ENCODE assay signal across 21 cellular contexts in the genomic region with DNA sequence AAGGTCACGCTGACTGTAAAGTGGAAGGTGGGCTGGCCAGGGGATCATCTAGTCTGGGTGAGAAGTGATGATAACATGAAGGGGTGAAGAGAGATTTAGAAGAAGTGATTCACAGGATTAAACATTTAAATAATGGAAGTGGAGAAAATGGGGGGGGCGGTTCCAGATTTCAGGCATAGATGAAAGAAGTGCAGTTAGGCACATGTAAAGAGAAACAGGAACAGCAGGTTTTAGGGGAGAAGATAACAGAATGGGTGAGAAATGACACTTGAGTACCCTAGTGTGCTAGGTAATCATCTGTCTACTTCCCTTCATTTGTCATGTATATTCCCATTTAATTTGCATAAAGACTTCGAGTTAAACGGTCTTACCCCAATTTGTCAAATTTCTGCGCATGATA. TPM values are rescaled to one million over a fixed set of nuclear protein-coding genes. Genes with fewer than 3 reads are reported as not detected.
A peak's percentile ranks its signal among the peaks of the same experiment; 100 is the strongest.
DNase-seq lines count a peak whose midpoint lies in the region; FAIRE-seq and TF ChIP-seq lines count a peak whose summit lies in the region.
"Had no signal": no experiment of that assay in that cellular context is flagged by ENCODE, and none has a peak within 500 bp of the region (broad histone marks: within the 10 kb centered on the region; RNA-seq: fewer than 3 reads in every experiment).

No MANE protein-coding gene starts in this region.

- CTCF ChIA-PET in Calu3 (lab: Charles Lee) = interaction anchor here (0.5 to 0.6 kb wide), 3 partner anchors 18 to 1776 kb away, joined by 3 to 5 read pairs (median 3); no protein-coding TSS in a partner anchor

- H3K36me3 ChIP-seq in keratinocyte (ENCODE audit: control insufficient read depth in 2 of 2, extremely low read depth in 1 of 2, insufficient read depth in 2 of 2, low read length in 2 of 2) = peaks cover 10 to 19% of the 10 kb centered on the region in 2 experiments
- H3K36me3 ChIP-seq: pancreas, sigmoid colon had no signal

- no peak overlapping the region for H2AFZ ChIP-seq in keratinocyte (ENCODE audit: control insufficient read depth, low read length)

- H3K27me3 ChIP-seq in keratinocyte (ENCODE audit: control insufficient read depth, extremely low read depth, insufficient read depth, low read length) = no peaks in the 10 kb centered on the region
- H3K27me3 ChIP-seq: pancreas, sigmoid colon, upper lobe of right lung had no signal

- no peaks in the 10 kb centered on the region for H4K20me1 ChIP-seq in keratinocyte (ENCODE audit: control insufficient read depth, extremely low read depth, insufficient read depth, low read length)

- dilution Hi-C loops in keratinocyte (cut with MboI; ENCODE audit: extremely low pct_ligation_motif_present, low sequenced_read_pairs) = no loop called here

- no peaks in the 10 kb centered on the region for H3K9me3 ChIP-seq in keratinocyte (ENCODE audit: control insufficient read depth, low read depth, low read length)
- H3K9me3 ChIP-seq: pancreas, sigmoid colon, upper lobe of right lung had no signal

- H3K9me1 ChIP-seq in keratinocyte (ENCODE audit: control insufficient read depth, extremely low read depth, insufficient read depth, low read length) = peaks cover 2% of the 10 kb centered on the region

- peak overlapping the region; percentile 74 for H3K27ac ChIP-seq in keratinocyte (ENCODE audit: control insufficient read depth, insufficient read depth, low read length)
- H3K27ac ChIP-seq: coronary artery, pancreas, sigmoid colon, upper lobe of right lung, WERI-Rb-1 had no signal

- H3K79me2 ChIP-seq in keratinocyte (ENCODE audit: control insufficient read depth, insufficient read depth, low read length) = peaks cover 91% of the 10 kb centered on the region

- H3K9me3 Mint-ChIP-seq in Calu3 (ENCODE audit: low read depth, unreplicated experiment) = no peaks in the 10 kb centered on the region
- H3K9me3 Mint-ChIP-seq in activated T-helper 1 cell treated with anti-CD3 and anti-CD28 coated beads, Interleukin-12 subunit alpha, Interleukin-12 subunit beta, Interleukin-2, Interleukin-4 antibody, amounts not matched to agents 30 ng/mL and 10 ng/mL and 1 ng/mL, durations not matched to agents 14 hours and 24 hours and 36 hours = no peaks in the 10 kb centered on the region
- H3K9me3 Mint-ChIP-seq: naive B cell had no signal

- no TSS peak for BruUV-seq in Calu3 (replicated peaks; lab: Mats Ljungman, UMichigan)

- TF ChIP-seq CTCF in Calu3 (IDR thresholded peaks at IDR 0.05; ENCODE audit: unreplicated experiment) = no peak
- no peak for TF ChIP-seq CTCF in keratinocyte (optimal IDR thresholded peaks at IDR 0.05 in 1 of 3, IDR thresholded peaks at IDR 0.05 in 1 of 3, conservative IDR thresholded peaks at IDR 0.05 in 1 of 3; ENCODE audit: extremely low read depth in 1 of 3, insufficient read depth in 2 of 3, low read length in 3 of 3)

- intact Hi-C loops in Calu3 (cut with micrococcal nuclease; ENCODE audit: unreplicated experiment) = no loop called here
- intact Hi-C loops in activated T-helper 1 cell treated with anti-CD3 and anti-CD28 coated beads, Interleukin-12 subunit alpha, Interleukin-12 subunit beta, Interleukin-2, Interleukin-4 antibody, amounts not matched to agents 30 ng/mL and 10 ng/mL and 1 ng/mL, durations not matched to agents 14 hours and 24 hours and 36 hours (cut with micrococcal nuclease) = loop anchor here (5.0 kb wide), 2 partner anchors 39 to 114 kb away; no protein-coding TSS in a partner anchor

- H3K4me1 ChIP-seq in keratinocyte (ENCODE audit: control insufficient read depth, extremely low read depth, insufficient read depth, low read length) = peaks cover 73% of the 10 kb centered on the region

- H3K4me3 ChIP-seq in keratinocyte (ENCODE audit: control insufficient read depth in 2 of 3, extremely low read depth in 1 of 3, insufficient read depth in 2 of 3, low read depth in 1 of 3, low read length in 3 of 3) = no peak overlapping the region
- H3K4me3 ChIP-seq: coronary artery, pancreas, sigmoid colon, upper lobe of right lung had no signal

- peak overlapping the region; percentile 3 for H3K4me3 Mint-ChIP-seq in Calu3 (ENCODE audit: low read depth, unreplicated experiment)
- no peak overlapping the region for H3K4me3 Mint-ChIP-seq in activated T-helper 1 cell treated with anti-CD3 and anti-CD28 coated beads, Interleukin-12 subunit alpha, Interleukin-12 subunit beta, Interleukin-2, Interleukin-4 antibody, amounts not matched to agents 30 ng/mL and 10 ng/mL and 1 ng/mL, durations not matched to agents 14 hours and 24 hours and 36 hours
- H3K4me3 Mint-ChIP-seq: B cell, naive B cell had no signal

- H3K4me1 Mint-ChIP-seq in Calu3 (ENCODE audit: low read depth, unreplicated experiment) = peaks cover 22% of the 10 kb centered on the region
- peaks cover 15% of the 10 kb centered on the region for H3K4me1 Mint-ChIP-seq in activated T-helper 1 cell treated with anti-CD3 and anti-CD28 coated beads, Interleukin-12 subunit alpha, Interleukin-12 subunit beta, Interleukin-2, Interleukin-4 antibody, amounts not matched to agents 30 ng/mL and 10 ng/mL and 1 ng/mL, durations not matched to agents 14 hours and 24 hours and 36 hours (ENCODE audit: low read depth)
- H3K4me1 Mint-ChIP-seq: B cell, naive B cell had no signal

- DNase-seq in NCI-H2029 (lab: John Stamatoyannopoulos, UW) (peak; percentile 25), NCI-H2029 treated with DMSO at 0.1 percent for 48 hours (lab: John Stamatoyannopoulos, UW) (no peak), Calu3 (no peak), keratinocyte (ENCODE audit: low read depth, low spot score) (no peak), C1 segment of cervical spinal cord (lab: John Stamatoyannopoulos, UW) (no peak), HUDEP-2 (lab: John Stamatoyannopoulos, UW; ENCODE audit: unreplicated experiment in 76 of 76) (no peak), cerebellar cortex (ENCODE audit: low spot score) (no peak)
- no peak for DNase-seq in activated T-helper 1 cell treated with anti-CD3 and anti-CD28 coated beads, Interleukin-12 subunit alpha, Interleukin-12 subunit beta, Interleukin-2, Interleukin-4 antibody, amounts not matched to agents 30 ng/mL and 10 ng/mL and 1 ng/mL, durations not matched to agents 14 hours and 24 hours and 36 hours (ENCODE audit: low spot score)
- DNase-seq: Kasumi-1, naive B cell, NCI-H1092 treated with DMSO at 0.1 percent for 48 hours, NCI-H69, pancreas, sigmoid colon, upper lobe of right lung, WERI-Rb-1 had no signal

- H3K9ac ChIP-seq in keratinocyte (ENCODE audit: control insufficient read depth, extremely low read depth, insufficient read depth, low read length) = no peak overlapping the region

- peak overlapping the region; percentile 1 for H3K27ac Mint-ChIP-seq in Calu3 (ENCODE audit: unreplicated experiment)
- H3K27ac Mint-ChIP-seq in activated T-helper 1 cell treated with anti-CD3 and anti-CD28 coated beads, Interleukin-12 subunit alpha, Interleukin-12 subunit beta, Interleukin-2, Interleukin-4 antibody, amounts not matched to agents 30 ng/mL and 10 ng/mL and 1 ng/mL, durations not matched to agents 14 hours and 24 hours and 36 hours = peak overlapping the region; percentile 6
- H3K27ac Mint-ChIP-seq: B cell, naive B cell had no signal

- FAIRE-seq in keratinocyte (lab: Jason Lieb, UNC) = no peak
- FAIRE-seq: endometrium, islet of Langerhans, pancreas had no signal

- peaks cover 11% of the 10 kb centered on the region for H3K36me3 Mint-ChIP-seq in Calu3 (ENCODE audit: insufficient read depth, unreplicated experiment)
- peaks cover 11% of the 10 kb centered on the region for H3K36me3 Mint-ChIP-seq in activated T-helper 1 cell treated with anti-CD3 and anti-CD28 coated beads, Interleukin-12 subunit alpha, Interleukin-12 subunit beta, Interleukin-2, Interleukin-4 antibody, amounts not matched to agents 30 ng/mL and 10 ng/mL and 1 ng/mL, durations not matched to agents 14 hours and 24 hours and 36 hours (ENCODE audit: low read depth)
- H3K36me3 Mint-ChIP-seq: naive B cell had no signal

- H3K27me3 Mint-ChIP-seq in Calu3 (ENCODE audit: unreplicated experiment) = no peaks in the 10 kb centered on the region
- no peaks in the 10 kb centered on the region for H3K27me3 Mint-ChIP-seq in activated T-helper 1 cell treated with anti-CD3 and anti-CD28 coated beads, Interleukin-12 subunit alpha, Interleukin-12 subunit beta, Interleukin-2, Interleukin-4 antibody, amounts not matched to agents 30 ng/mL and 10 ng/mL and 1 ng/mL, durations not matched to agents 14 hours and 24 hours and 36 hours (ENCODE audit: insufficient read depth)

- peak overlapping the region; percentile 38 for H3K4me2 ChIP-seq in keratinocyte (ENCODE audit: control insufficient read depth, extremely low read depth, insufficient read depth, low read depth, low read length)

RNA-seq across cellular contexts. Expression of gene B3GNT5, which starts 15.3 kb away (rescaled TPM):
- total RNA-seq in Calu3 (2022) = 42.9 and 43.6 TPM in 2 replicates
- total RNA-seq in activated T-helper 1 cell treated with anti-CD3 and anti-CD28 coated beads, Interleukin-12 subunit alpha, Interleukin-12 subunit beta, Interleukin-2, Interleukin-4 antibody, amounts not matched to agents 30 ng/mL and 10 ng/mL and 1 ng/mL, durations not matched to agents 14 hours and 24 hours and 36 hours = 17.0 and 17.7 TPM in 2 replicates
- polyA plus RNA-seq in keratinocyte = 39.7 to 66.6 TPM (median 42.0 TPM) in 3 replicates
- polyA plus RNA-seq in keratinocyte (2011; ENCODE audit: low read depth) = 46.3 TPM
- polyA plus RNA-seq in keratinocyte (2011; cell fraction: cytosol; rRNA removed) = 17.6 and 39.0 TPM in 2 replicates
- polyA plus RNA-seq in keratinocyte (2011; cell fraction: nucleus; rRNA removed) = 36.0 and 52.1 TPM in 2 replicates
- polyA plus RNA-seq in keratinocyte (2012; ENCODE audit: low replicate concordance) = 35.0 and 44.0 TPM in 2 replicates
- 19.5 to 104 TPM (median 62.1 TPM) in 3 replicates for polyA minus RNA-seq in keratinocyte
- 31.1 TPM for polyA minus RNA-seq in keratinocyte (2011; cell fraction: cytosol; rRNA and poly(A)+ RNA removed)
- 55.0 and 105 TPM in 2 replicates for polyA minus RNA-seq in keratinocyte (2011; cell fraction: nucleus; rRNA and poly(A)+ RNA removed)
- total RNA-seq: G401 had no signal
